Comparison of ENCODE assay signal across 11 cellular contexts in the genomic region with DNA sequence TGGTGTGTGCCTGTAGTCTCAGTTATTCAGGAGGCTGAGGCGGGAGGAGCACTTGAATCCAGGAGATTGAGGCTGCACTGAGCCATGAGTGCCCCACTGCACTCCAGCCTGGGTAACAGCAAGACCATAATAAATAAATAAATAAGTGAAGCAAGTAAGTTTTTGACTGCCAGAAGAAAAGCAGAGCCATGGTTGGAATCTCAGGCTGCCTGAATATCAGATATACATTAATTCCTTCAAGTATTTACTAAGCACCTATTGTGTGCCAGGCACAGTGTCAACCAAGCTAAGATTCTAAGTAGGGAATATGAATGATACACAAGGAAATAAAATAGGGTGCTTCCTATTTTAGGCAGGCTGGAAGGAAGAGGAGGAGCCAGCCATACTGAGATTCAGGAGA. TPM values are rescaled to one million over a fixed set of nuclear protein-coding genes. Genes with fewer than 3 reads are reported as not detected.
DNase-seq lines count a peak whose midpoint lies in the region; ATAC-seq and TF ChIP-seq lines count a peak whose summit lies in the region.
"Had no signal": no experiment of that assay in that cellular context is flagged by ENCODE, and none has a peak within 500 bp of the region (broad histone marks: within the 10 kb centered on the region; RNA-seq: fewer than 3 reads in every experiment).

No MANE protein-coding gene starts in this region.

- H3K4me1 ChIP-seq in Caco-2 (peaks cover 33% of the 10 kb centered on the region), SJSA1 (replicated peaks) (peaks cover 26% of the 10 kb centered on the region), rectal smooth muscle tissue (ENCODE audit: control insufficient read depth, insufficient read depth, low read length) (no peaks in the 10 kb centered on the region), mesendoderm (ENCODE audit: control insufficient read depth, low read depth, low read length) (no peaks in the 10 kb centered on the region), uterus (peaks cover 0 to 9% of the 10 kb centered on the region in 2 donors)

- no peak overlapping the region for H3K4ac ChIP-seq in mesendoderm (ENCODE audit: low read depth, low read length)

- ATAC-seq in HG03439 (IDR thresholded peaks at IDR 0.05; ENCODE audit: unreplicated experiment) = no peak

- no peak overlapping the region for H3K18ac ChIP-seq in mesendoderm (ENCODE audit: low read length)

- H3K9me3 Mint-ChIP-seq in Caco-2 (ENCODE audit: unreplicated experiment) = no peaks in the 10 kb centered on the region

- no peaks in the 10 kb centered on the region for H3K79me2 ChIP-seq in mesendoderm (ENCODE audit: control insufficient read depth, insufficient read depth, low read length)

- POLR2A ChIA-PET in Caco-2 (lab: Charles Lee) = interaction anchor here (0.8 kb wide), 1 partner anchor 106 kb away, joined by 4 read pairs; no protein-coding TSS in a partner anchor

- H3K27me3 ChIP-seq in Caco-2 (replicated peaks; ENCODE audit: control insufficient read depth, insufficient read depth, low read length) (no peaks in the 10 kb centered on the region), SJSA1 (replicated peaks) (no peaks in the 10 kb centered on the region), rectal smooth muscle tissue (ENCODE audit: control insufficient read depth, insufficient read depth, low read length) (peaks cover 5% of the 10 kb centered on the region), mesendoderm (ENCODE audit: insufficient read depth, low read length, poor library complexity) (no peaks in the 10 kb centered on the region), uterus (no peaks in the 10 kb centered on the region)

- intact Hi-C loops in Caco-2 (cut with micrococcal nuclease; ENCODE audit: unreplicated experiment) = loop anchor here (2.0 kb wide), 1 partner anchor 13 kb away; no protein-coding TSS in a partner anchor
- intact Hi-C loops in uterus (cut with DNase I; ENCODE audit: low total_unique reads) = no loop called here

- no peak overlapping the region for H4K8ac ChIP-seq in mesendoderm (ENCODE audit: low read depth, low read length)

- DNase-seq in Caco-2 (no peak), SJSA1 (ENCODE audit: low read depth in 1 of 2, low spot score in 2 of 2) (no peak), fibroblast of the aortic adventitia (ENCODE audit: low read depth) (peak; percentile 57), cerebellar nuclear complex (lab: John Stamatoyannopoulos, UW) (no peak), mesendoderm (no peak), uterus (no peak)
- DNase-seq: heart right ventricle, substantia nigra had no signal

- H3K4me3 ChIP-seq in Caco-2 (ENCODE audit: low read depth, low read length) (peak overlapping the region; percentile 76), SJSA1 (peak overlapping the region; percentile 32; the same call in 1 of the 2 replicates), fibroblast of the aortic adventitia (ENCODE audit: low read depth, low read length) (peak overlapping the region; percentile 78), rectal smooth muscle tissue (ENCODE audit: low read length) (peak overlapping the region; percentile 55), mesendoderm (ENCODE audit: low read length) (no peak overlapping the region), uterus (no peak overlapping the region)

- WGBS in mesendoderm (ENCODE audit: extremely low coverage, insufficient coverage, low lambda C conversion rate) = no CpG with 5 or more reads among the region's 1 CpG

- no peak overlapping the region for H3K56ac ChIP-seq in mesendoderm (ENCODE audit: low read length)

- no peaks in the 10 kb centered on the region for H3K79me1 ChIP-seq in mesendoderm (ENCODE audit: low read length)

- H3K27me3 Mint-ChIP-seq in Caco-2 (ENCODE audit: insufficient read depth, unreplicated experiment) = no peaks in the 10 kb centered on the region

- no peak overlapping the region for H2AK5ac ChIP-seq in mesendoderm (ENCODE audit: low read length)

- H3K36me3 Mint-ChIP-seq in Caco-2 (ENCODE audit: insufficient read depth, unreplicated experiment) = peaks cover 64% of the 10 kb centered on the region

- no peak overlapping the region for H2BK120ac ChIP-seq in mesendoderm (ENCODE audit: low read depth, low read length)

- H2BK5ac ChIP-seq in mesendoderm (ENCODE audit: low read length) = no peak overlapping the region

- H2BK15ac ChIP-seq in mesendoderm (replicated peaks; ENCODE audit: low read depth) = no peak overlapping the region

- H3K4me3 Mint-ChIP-seq in Caco-2 (ENCODE audit: unreplicated experiment) = peak overlapping the region; percentile 85

- TF ChIP-seq POLR2A in uterus (IDR thresholded peaks at IDR 0.05) = no peak

- CTCF ChIA-PET in Caco-2 (lab: Charles Lee) = interaction anchor here (0.7 to 2.1 kb wide), 2 partner anchors 23 to 108 kb away, joined by 6 to 7 read pairs; no protein-coding TSS in a partner anchor

- H3K27ac ChIP-seq in SJSA1 (no peak overlapping the region), rectal smooth muscle tissue (ENCODE audit: low read depth, low read length) (no peak overlapping the region), mesendoderm (ENCODE audit: low read depth, low read length) (no peak overlapping the region), uterus (no peak overlapping the region)

- H3K9me3 ChIP-seq in Caco-2 (no peaks in the 10 kb centered on the region), SJSA1 (replicated peaks) (0 out of 2 replicates have a peak, but pooled peaks cover 5% of the 10 kb centered on the region), uterus (no peaks in the 10 kb centered on the region)

- BruUV-seq in Caco-2 (replicated peaks; lab: Mats Ljungman, UMichigan) = no TSS peak

- H3K23ac ChIP-seq in mesendoderm (ENCODE audit: low read length) = no peak overlapping the region

- peaks cover 6% of the 10 kb centered on the region for H3K4me1 Mint-ChIP-seq in Caco-2 (ENCODE audit: low read depth, unreplicated experiment)

- no peak for TF ChIP-seq CTCF in Caco-2 (IDR thresholded peaks at IDR 0.05; ENCODE audit: insufficient read depth in 1 of 2, low read depth in 1 of 2, low read length in 1 of 2, severe bottlenecking in 1 of 2, unreplicated experiment in 1 of 2)
- no peak for TF ChIP-seq CTCF in fibroblast of the aortic adventitia (IDR thresholded peaks at IDR 0.05; ENCODE audit: insufficient read depth, low read length)
- TF ChIP-seq CTCF in uterus (IDR thresholded peaks at IDR 0.05) = no peak

- H3K4me2 ChIP-seq in mesendoderm (ENCODE audit: low read length) = no peak overlapping the region

- peak overlapping the region; percentile 92 for H3K27ac Mint-ChIP-seq in Caco-2 (ENCODE audit: unreplicated experiment)

- H4K5ac ChIP-seq in mesendoderm (ENCODE audit: low read length) = no peak overlapping the region

- H3K9ac ChIP-seq in rectal smooth muscle tissue (ENCODE audit: low read length) = no peak overlapping the region
- no peak overlapping the region for H3K9ac ChIP-seq in mesendoderm (ENCODE audit: low read length)

- H3K36me3 ChIP-seq in Caco-2 (ENCODE audit: control insufficient read depth, insufficient read depth, low read length) (peaks cover 11% of the 10 kb centered on the region), SJSA1 (peaks cover 7% of the 10 kb centered on the region), rectal smooth muscle tissue (ENCODE audit: control insufficient read depth, insufficient read depth, low read length) (no peaks in the 10 kb centered on the region), mesendoderm (ENCODE audit: control insufficient read depth, insufficient read depth, low read length) (no peaks in the 10 kb centered on the region), uterus (no peaks in the 10 kb centered on the region)

RNA-seq across cellular contexts. Expression of a gene that starts 1.4 kb away (rescaled TPM):
- total RNA-seq in Caco-2 (2022) = 55.3 and 56.1 TPM in 2 replicates
- total RNA-seq in SJSA1 (2014; rRNA removed; shearing (Covaris generic)) = 12.4 and 21.9 TPM in 2 replicates
- total RNA-seq in fibroblast of the aortic adventitia (ENCODE audit: low replicate concordance) = 23.8 and 27.6 TPM in 2 replicates
- polyA plus RNA-seq in mesendoderm (2013, experiment 1 of 2) = 2.1 TPM
- 1.8 TPM for polyA plus RNA-seq in mesendoderm (2013, experiment 2 of 2)
- 10 to 100 TPM in 1 of 4 donors, 1 to 10 TPM in 1, under 1 TPM in 2; 0.41 to 13.1 (median 1.6) TPM for total RNA-seq in uterus

RNA-seq across cellular contexts. Expression of a gene that starts 10.0 kb away (rescaled TPM):
- total RNA-seq in Caco-2 (2022) = not detected in 2 replicates
- not detected in 2 replicates for total RNA-seq in SJSA1 (2014; rRNA removed; shearing (Covaris generic))
- total RNA-seq in fibroblast of the aortic adventitia (ENCODE audit: low replicate concordance) = 0.09 TPM in 1 of 2 replicates, not detected in the other
- not detected for polyA plus RNA-seq in mesendoderm (2013, experiment 1 of 2)
- polyA plus RNA-seq in mesendoderm (2013, experiment 2 of 2) = 0.03 TPM
- 1 to 10 TPM in 2 of 4 donors, under 1 TPM in 1, not detected in 1; 0.51 to 2.3 (median 1.9) TPM for total RNA-seq in uterus
- total RNA-seq: NCI-H460 had no signal

RNA-seq across cellular contexts. Expression of a gene that starts 31.8 kb away (rescaled TPM):
- total RNA-seq in Caco-2 (2022) (46.2 and 49.4 TPM in 2 replicates), fibroblast of the aortic adventitia (ENCODE audit: low replicate concordance) (66.7 and 76.4 TPM in 2 replicates), uterus (100 to 1,000 TPM in 1 of 4 donors, 10 to 100 TPM in 3; 23.6 to 105 (median 54.8) TPM)
- 18.9 and 43.4 TPM in 2 replicates for total RNA-seq in SJSA1 (2014; rRNA removed; shearing (Covaris generic))
- polyA plus RNA-seq in mesendoderm (2013, experiment 1 of 2) = 35.0 TPM
- 35.5 TPM for polyA plus RNA-seq in mesendoderm (2013, experiment 2 of 2)

RNA-seq across cellular contexts. Expression of a gene that starts 47.0 kb away (rescaled TPM):
- total RNA-seq in Caco-2 (2022) = 25.6 and 26.0 TPM in 2 replicates
- total RNA-seq in SJSA1 (2014; rRNA removed; shearing (Covaris generic)) = 5.7 and 9.0 TPM in 2 replicates
- 9.6 and 27.2 TPM in 2 replicates for total RNA-seq in fibroblast of the aortic adventitia (ENCODE audit: low replicate concordance)
- polyA plus RNA-seq in mesendoderm (2013, experiment 1 of 2) = 20.5 TPM
- polyA plus RNA-seq in mesendoderm (2013, experiment 2 of 2) = 23.0 TPM
- 10 to 100 TPM; 21.2 to 67.9 (median 38.1) TPM for total RNA-seq in uterus

RNA-seq across cellular contexts. Expression of a gene that starts 50.5 kb away (rescaled TPM):
- 65.3 and 67.3 TPM in 2 replicates for total RNA-seq in Caco-2 (2022)
- 2.0 and 5.4 TPM in 2 replicates for total RNA-seq in SJSA1 (2014; rRNA removed; shearing (Covaris generic))
- 6.3 and 42.1 TPM in 2 replicates for total RNA-seq in fibroblast of the aortic adventitia (ENCODE audit: low replicate concordance)
- polyA plus RNA-seq in mesendoderm (2013, experiment 1 of 2) = 76.6 TPM
- polyA plus RNA-seq in mesendoderm (2013, experiment 2 of 2) = 79.2 TPM
- total RNA-seq in uterus = 100 to 1,000 TPM in 2 of 4 donors, 10 to 100 TPM in 2; 56.8 to 152 (median 106) TPM

Comparison
In these comparisons a context has a peak if more than half of its experiments do, and no peak if none do; other contexts are left out.
1. H3K4me3 ChIP-seq: peak in Caco-2 (single experiment), SJSA1 (single experiment), fibroblast of the aortic adventitia (single experiment) and rectal smooth muscle tissue (single experiment); none in mesendoderm (single experiment) and uterus (0 of 2).